Comparison of ENCODE assay signal across 21 cellular contexts in the genomic region with DNA sequence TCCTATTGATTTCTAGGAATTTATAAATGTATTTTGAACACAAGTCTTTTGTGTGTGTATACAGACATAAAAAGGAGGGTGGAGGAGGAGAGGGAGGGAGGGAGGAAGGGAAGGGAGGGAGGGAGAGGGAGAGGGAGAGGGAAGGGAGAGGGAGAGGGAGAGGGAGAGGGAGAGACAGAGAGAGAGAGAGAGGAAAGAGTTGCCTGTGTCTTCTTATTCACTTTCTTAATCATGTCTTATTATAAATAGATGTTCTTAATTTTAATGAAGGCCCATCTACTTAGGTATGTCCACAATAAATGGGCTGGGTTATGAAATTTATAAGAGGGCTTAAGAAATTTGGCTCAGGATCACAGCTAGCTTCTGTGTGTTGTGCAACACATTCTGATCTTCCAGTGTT. TPM values are rescaled to one million over a fixed set of nuclear protein-coding genes. Genes with fewer than 3 reads are reported as not detected.
DNase-seq lines count a peak whose midpoint lies in the region; ATAC-seq, FAIRE-seq and TF ChIP-seq lines count a peak whose summit lies in the region.
"Had no signal": no experiment of that assay in that cellular context is flagged by ENCODE, and none has a peak within 500 bp of the region (broad histone marks: within the 10 kb centered on the region; RNA-seq: fewer than 3 reads in every experiment).

No MANE protein-coding gene starts in this region.

- H3K36me3 ChIP-seq in IMR-90 (ENCODE audit: control insufficient read depth, insufficient read depth, low read length), result peaks cover 4% of the 10 kb centered on the region
- H3K36me3 ChIP-seq: BE2C, HAP-1 had no signal

- H3K18ac ChIP-seq in IMR-90 (ENCODE audit: low read depth, low read length), result no peak overlapping the region

- no peak overlapping the region for H3K14ac ChIP-seq in IMR-90 (replicated peaks; ENCODE audit: low read depth, low read length)

- H4K20me1 ChIP-seq in IMR-90 (ENCODE audit: insufficient read depth, low read length), result no peaks in the 10 kb centered on the region
- H4K20me1 ChIP-seq: BLaER1 treated with 17β-estradiol and CSF1 and Interleukin-3, amounts not matched to agents 10 nM and 100 nM had no signal

- H3K56ac ChIP-seq in IMR-90 (ENCODE audit: extremely low read depth, insufficient read depth, low read length), result no peak overlapping the region

- FAIRE-seq in RCC 7860 (lab: Jason Lieb, UNC), result no peak
- FAIRE-seq: D721Med, GM12891, GM18507 had no signal

- no peak overlapping the region for H2BK15ac ChIP-seq in IMR-90 (ENCODE audit: low read depth, low read length)

- no peak overlapping the region for H2BK5ac ChIP-seq in IMR-90 (ENCODE audit: low read depth, low read length, poor library complexity, severe bottlenecking)

- H3K9ac ChIP-seq in IMR-90 (ENCODE audit: low read depth, low read length), result no peak overlapping the region
- H3K9ac ChIP-seq: BLaER1 treated with 17β-estradiol and CSF1 and Interleukin-3, amounts not matched to agents 10 nM and 100 nM had no signal

- no peak for DNase-seq in IMR-90
- peak; percentile 4 for DNase-seq in choroid plexus epithelial cell (ENCODE audit: low read depth)
- DNase-seq in fibroblast of pulmonary artery (ENCODE audit: low read depth), result peak; percentile 11
- DNase-seq in Right ventricle myocardium superior, result no peak
- no peak for DNase-seq in RCC 7860 (ENCODE audit: low spot score)
- DNase-seq: BE2C; CD4-positive, alpha-beta T cell; CD8-positive, alpha-beta memory T cell; DMS 273 treated with DMSO at 0.1 percent for 48 hours; DMS79; EL; GDM1; HFFc6 had no signal

- H3K27ac ChIP-seq in IMR-90 (ENCODE audit: insufficient read depth, low read length), result no peak overlapping the region
- H3K27ac ChIP-seq: BLaER1 treated with 17β-estradiol and CSF1 and Interleukin-3, amounts not matched to agents 10 nM and 100 nM had no signal

- no peak for TF ChIP-seq CTCF in IMR-90 (conservative IDR thresholded peaks at IDR 0.05; ENCODE audit: low read depth, low read length)
- no peak for TF ChIP-seq CTCF in choroid plexus epithelial cell (conservative IDR thresholded peaks at IDR 0.05; ENCODE audit: low read depth, low read length)
- no peak for TF ChIP-seq CTCF in fibroblast of pulmonary artery (IDR thresholded peaks at IDR 0.05; ENCODE audit: low read length, missing control alignments)

- intact Hi-C loops in IMR-90 (cut with micrococcal nuclease), result no loop called here
- intact Hi-C loops in Right ventricle myocardium superior (cut with DNase I), result no loop called here

- no peak for TF ChIP-seq RAD21 in IMR-90 (IDR thresholded peaks at IDR 0.05; ENCODE audit: low read length)

- CTCF ChIA-PET in IMR-90 (lab: Yijun Ruan, JAX), result no interaction called here

- H4K8ac ChIP-seq in IMR-90 (ENCODE audit: low read depth in 2 of 2, low read length in 2 of 2), result no peak overlapping the region

- TF ChIP-seq POLR2A in IMR-90 (IDR thresholded peaks at IDR 0.05; ENCODE audit: low read depth, low read length), result no peak

- no peak overlapping the region for H3K4ac ChIP-seq in IMR-90 (ENCODE audit: low read depth, low read length)

- H2BK120ac ChIP-seq in IMR-90 (ENCODE audit: low read depth, low read length), result no peak overlapping the region

- H3K9me1 ChIP-seq in IMR-90 (ENCODE audit: insufficient read depth, low read length), result no peaks in the 10 kb centered on the region

- in situ Hi-C loops in IMR-90 (cut with MboI; ENCODE audit: low sequenced_read_pairs), result no loop called here

- H2AFZ ChIP-seq in IMR-90 (replicated peaks; ENCODE audit: low read length, poor library complexity), result no peak overlapping the region
- H2AFZ ChIP-seq: GM23338 had no signal

- no peak overlapping the region for H3K23ac ChIP-seq in IMR-90 (ENCODE audit: low read depth, low read length)

- BruUV-seq in IMR-90 (replicated peaks; lab: Mats Ljungman, UMichigan), result no TSS peak

- no peak overlapping the region for H4K5ac ChIP-seq in IMR-90 (ENCODE audit: low read depth, low read length)

- POLR2A ChIA-PET in IMR-90 (lab: Charles Lee; ENCODE audit: unreplicated experiment), result no interaction called here

- H3K4me3 ChIP-seq in IMR-90 (ENCODE audit: insufficient read depth, low read depth, low read length), result no peak overlapping the region
- H3K4me3 ChIP-seq in choroid plexus epithelial cell (ENCODE audit: low read depth, low read length), result no peak overlapping the region
- H3K4me3 ChIP-seq in fibroblast of pulmonary artery (replicated peaks; ENCODE audit: low read depth, low read length), result no peak overlapping the region
- H3K4me3 ChIP-seq: BLaER1 treated with 17β-estradiol and CSF1 and Interleukin-3, amounts not matched to agents 10 nM and 100 nM; GM23338; HAP-1 had no signal

- no peak overlapping the region for H4K91ac ChIP-seq in IMR-90 (ENCODE audit: insufficient read depth, low read depth, low read length)

- no peaks in the 10 kb centered on the region for H3K4me1 ChIP-seq in IMR-90 (ENCODE audit: control insufficient read depth, insufficient read depth, low read length)
- H3K4me1 ChIP-seq: BE2C; BLaER1 treated with 17β-estradiol and CSF1 and Interleukin-3, amounts not matched to agents 10 nM and 100 nM; HAP-1 had no signal

- dilution Hi-C loops in IMR-90 (cut with HindIII; ENCODE audit: low sequenced_read_pairs, unreplicated experiment), result no loop called here

- peaks cover 5% of the 10 kb centered on the region; the same call in 1 of the 2 replicates for H3K9me3 ChIP-seq in IMR-90 (ENCODE audit: control insufficient read depth, insufficient read depth, low read length)
- H3K9me3 ChIP-seq: BE2C, HAP-1 had no signal

- H3K79me1 ChIP-seq in IMR-90 (ENCODE audit: low read depth in 1 of 2, low read length in 2 of 2), result peaks cover under 1 to 1% of the 10 kb centered on the region in 2 experiments; a peak in 2 of 4 replicates

- no peak overlapping the region for H3K4me2 ChIP-seq in IMR-90 (ENCODE audit: low read depth, low read length)
- H3K4me2 ChIP-seq: BLaER1 treated with 17β-estradiol and CSF1 and Interleukin-3, amounts not matched to agents 10 nM and 100 nM; GM23338 had no signal

- H2AK9ac ChIP-seq in IMR-90 (replicated peaks; ENCODE audit: low read depth, low read length, poor library complexity), result no peak overlapping the region

- no peak overlapping the region for H2AK5ac ChIP-seq in IMR-90 (ENCODE audit: low read depth, low read length)

- ATAC-seq in IMR-90 (ENCODE audit: low read depth), result no peak
- ATAC-seq in Right ventricle myocardium superior (ENCODE audit: poor library complexity), result no peak
- ATAC-seq in esophagus mucosa, result no peak
- ATAC-seq: GM23338 had no signal

- H2BK20ac ChIP-seq in IMR-90 (ENCODE audit: low read depth, low read length), result no peak overlapping the region

- no peaks in the 10 kb centered on the region for H3K27me3 ChIP-seq in IMR-90 (ENCODE audit: control insufficient read depth, insufficient read depth, low read length)
- H3K27me3 ChIP-seq: BE2C; BLaER1 treated with 17β-estradiol and CSF1 and Interleukin-3, amounts not matched to agents 10 nM and 100 nM had no signal

TF ChIP-seq in IMR-90, 13 proteins besides CTCF, POLR2A, EP300 and RAD21:
- TF ChIP-seq CEBPB (IDR thresholded peaks at IDR 0.05; ENCODE audit: low read depth, low read length), result 0 out of 2 replicates have a peak, but pooled peaks have one; percentile 11
- no peak for TF ChIP-seq MAZ (IDR thresholded peaks at IDR 0.05; ENCODE audit: borderline replicate concordance, low read depth, low read length)

RNA-seq across cellular contexts. Expression of a gene that starts 12.0 kb away (rescaled TPM):
- total RNA-seq in IMR-90 (2012; rRNA removed) (1.1 and 2.2 TPM in 2 replicates), Right ventricle myocardium superior (7.6 TPM), esophagus mucosa (0.36 TPM)
- 2.9 and 3.2 TPM in 2 replicates for polyA plus RNA-seq in IMR-90 (2012; rRNA removed)
- polyA plus RNA-seq in IMR-90 (2012; cell fraction: cytosol; rRNA removed), result 0.46 and 0.56 TPM in 2 replicates
- polyA plus RNA-seq in IMR-90 (2012; cell fraction: nucleus; rRNA removed; ENCODE audit: low replicate concordance), result 0.65 and 10.6 TPM in 2 replicates
- polyA plus RNA-seq: CD14-positive monocyte had no signal

RNA-seq across cellular contexts. Expression of a gene that starts 39.4 kb away (rescaled TPM):
- total RNA-seq in IMR-90 (2012; rRNA removed) (15.0 and 18.1 TPM in 2 replicates), Right ventricle myocardium superior (6.1 TPM), esophagus mucosa (6.0 TPM)
- polyA plus RNA-seq in IMR-90 (2012; rRNA removed), result 7.6 and 7.8 TPM in 2 replicates
- 2.2 and 2.7 TPM in 2 replicates for polyA plus RNA-seq in IMR-90 (2012; cell fraction: cytosol; rRNA removed)
- polyA plus RNA-seq in IMR-90 (2012; cell fraction: nucleus; rRNA removed; ENCODE audit: low replicate concordance), result 3.7 and 15.2 TPM in 2 replicates

RNA-seq across cellular contexts. Expression of a gene that starts 55.3 kb away (rescaled TPM):
- total RNA-seq in IMR-90 (2012; rRNA removed) (10.3 and 10.6 TPM in 2 replicates), Right ventricle myocardium superior (3.6 TPM), esophagus mucosa (0.88 TPM)
- polyA plus RNA-seq in IMR-90 (2012; rRNA removed), result 0.93 and 1.0 TPM in 2 replicates
- 0.26 and 0.50 TPM in 2 replicates for polyA plus RNA-seq in IMR-90 (2012; cell fraction: cytosol; rRNA removed)
- 0.13 and 1.8 TPM in 2 replicates for polyA plus RNA-seq in IMR-90 (2012; cell fraction: nucleus; rRNA removed; ENCODE audit: low replicate concordance)

Comparison
In these comparisons a context has a peak if more than half of its experiments do, and no peak if none do; other contexts are left out.
1. DNase-seq: peak in choroid plexus epithelial cell (single experiment) and fibroblast of pulmonary artery (single experiment); none in IMR-90 (single experiment), Right ventricle myocardium superior (single experiment) and RCC 7860 (single experiment).